In the genomic region with DNA sequence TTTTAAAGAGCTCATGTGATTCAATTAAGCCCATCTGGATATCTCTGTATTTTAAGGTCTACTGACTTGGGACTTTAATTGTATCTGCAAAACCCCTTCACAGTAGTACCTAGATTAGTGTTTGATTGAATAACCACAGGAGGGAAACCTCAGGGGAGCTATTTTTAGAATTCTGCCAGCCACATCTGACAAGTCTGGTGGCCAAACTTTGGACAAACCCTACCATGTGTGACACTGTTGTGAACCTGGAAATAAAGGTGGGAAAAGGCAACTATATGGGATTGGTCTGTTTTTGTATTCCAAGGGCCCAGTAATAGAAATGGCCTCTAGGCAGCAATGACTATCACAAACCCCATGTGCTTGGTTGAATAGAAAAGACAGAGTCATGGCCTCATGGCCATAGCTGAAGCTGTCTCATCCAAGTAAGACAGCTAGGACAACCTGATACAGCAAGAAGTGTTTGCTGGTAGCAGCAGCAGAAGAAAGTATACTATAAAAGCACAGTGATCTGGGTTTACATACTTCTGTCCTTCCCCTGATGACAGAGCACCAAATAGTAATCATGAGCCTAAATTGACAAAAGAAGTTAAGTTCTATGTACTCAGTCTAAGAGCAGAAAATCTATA, we compare ENCODE assay signal across 1 cellular context.
TF ChIP-seq lines count a peak whose summit lies in the region.

No MANE protein-coding gene starts in this region.

TF ChIP-seq in HCT116, 20 proteins besides CTCF, POLR2A, EP300 and RAD21 (continued from another document):
- TF ChIP-seq, protein P1, sequence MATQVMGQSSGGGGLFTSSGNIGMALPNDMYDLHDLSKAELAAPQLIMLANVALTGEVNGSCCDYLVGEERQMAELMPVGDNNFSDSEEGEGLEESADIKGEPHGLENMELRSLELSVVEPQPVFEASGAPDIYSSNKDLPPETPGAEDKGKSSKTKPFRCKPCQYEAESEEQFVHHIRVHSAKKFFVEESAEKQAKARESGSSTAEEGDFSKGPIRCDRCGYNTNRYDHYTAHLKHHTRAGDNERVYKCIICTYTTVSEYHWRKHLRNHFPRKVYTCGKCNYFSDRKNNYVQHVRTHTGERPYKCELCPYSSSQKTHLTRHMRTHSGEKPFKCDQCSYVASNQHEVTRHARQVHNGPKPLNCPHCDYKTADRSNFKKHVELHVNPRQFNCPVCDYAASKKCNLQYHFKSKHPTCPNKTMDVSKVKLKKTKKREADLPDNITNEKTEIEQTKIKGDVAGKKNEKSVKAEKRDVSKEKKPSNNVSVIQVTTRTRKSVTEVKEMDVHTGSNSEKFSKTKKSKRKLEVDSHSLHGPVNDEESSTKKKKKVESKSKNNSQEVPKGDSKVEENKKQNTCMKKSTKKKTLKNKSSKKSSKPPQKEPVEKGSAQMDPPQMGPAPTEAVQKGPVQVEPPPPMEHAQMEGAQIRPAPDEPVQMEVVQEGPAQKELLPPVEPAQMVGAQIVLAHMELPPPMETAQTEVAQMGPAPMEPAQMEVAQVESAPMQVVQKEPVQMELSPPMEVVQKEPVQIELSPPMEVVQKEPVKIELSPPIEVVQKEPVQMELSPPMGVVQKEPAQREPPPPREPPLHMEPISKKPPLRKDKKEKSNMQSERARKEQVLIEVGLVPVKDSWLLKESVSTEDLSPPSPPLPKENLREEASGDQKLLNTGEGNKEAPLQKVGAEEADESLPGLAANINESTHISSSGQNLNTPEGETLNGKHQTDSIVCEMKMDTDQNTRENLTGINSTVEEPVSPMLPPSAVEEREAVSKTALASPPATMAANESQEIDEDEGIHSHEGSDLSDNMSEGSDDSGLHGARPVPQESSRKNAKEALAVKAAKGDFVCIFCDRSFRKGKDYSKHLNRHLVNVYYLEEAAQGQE (IDR thresholded peaks at IDR 0.05; ENCODE audit: low read depth): no peak
- TF ChIP-seq SRF (IDR thresholded peaks at IDR 0.05; ENCODE audit: low read depth) (no peak), FOSL1 (IDR thresholded peaks at IDR 0.05; ENCODE audit: low read depth) (no peak)
- TF ChIP-seq, protein P2, sequence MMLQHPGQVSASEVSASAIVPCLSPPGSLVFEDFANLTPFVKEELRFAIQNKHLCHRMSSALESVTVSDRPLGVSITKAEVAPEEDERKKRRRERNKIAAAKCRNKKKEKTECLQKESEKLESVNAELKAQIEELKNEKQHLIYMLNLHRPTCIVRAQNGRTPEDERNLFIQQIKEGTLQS (IDR thresholded peaks at IDR 0.05): no peak
